ENCODE assay signal across 8 cellular contexts in genomic region chr5:14109041-14109747, GRCh38. TPM values are rescaled to one million over a fixed set of nuclear protein-coding genes. Genes with fewer than 3 reads are reported as not detected.
DNase-seq lines count a peak whose midpoint lies in the region; ATAC-seq, FAIRE-seq and TF ChIP-seq lines count a peak whose summit lies in the region.

No MANE protein-coding gene starts in this region.

- H3K4me3 ChIP-seq in DOHH2 (ENCODE audit: low read length) (no peak overlapping the region), GM12878 (peak overlapping the region; percentile 51)

- peaks cover 23% of the 10 kb centered on the region for H3K27me3 ChIP-seq in DOHH2 (ENCODE audit: control insufficient read depth, low read length)
- no peaks in the 10 kb centered on the region for H3K27me3 ChIP-seq in GM12878 (replicated peaks in 1 of 2; ENCODE audit: control insufficient read depth in 2 of 2, insufficient read depth in 2 of 2, low read length in 1 of 2)

- peaks cover 35% of the 10 kb centered on the region for H3K4me1 ChIP-seq in DOHH2 (ENCODE audit: control insufficient read depth, low read length)
- peaks cover 22% of the 10 kb centered on the region for H3K4me1 ChIP-seq in GM12878 (ENCODE audit: control insufficient read depth, insufficient read depth, low read length)

- H3K4me2 ChIP-seq in DOHH2 (ENCODE audit: low read length) = peak overlapping the region; percentile 58
- H3K4me2 ChIP-seq in GM12878 (ENCODE audit: control insufficient read depth, insufficient read depth) = peak overlapping the region; percentile 94

- DNase-seq in GM12878 (ENCODE audit: low read depth, low spot score) (peak; percentile 71), NCI-H524 treated with DMSO at 0.1 percent for 48 hours (lab: John Stamatoyannopoulos, UW) (no peak), HEK293T (ENCODE audit: extremely low spot score) (no peak), NCI-H187 treated with DMSO at 0.1 percent for 48 hours (lab: John Stamatoyannopoulos, UW) (no peak)
- DNase-seq in stimulated activated CD4-positive, alpha-beta T cell treated with anti-CD3 and anti-CD28 coated beads, Interleukin-4, amount 100 ng/mL, for 24 hours = peak; percentile 12

- no peaks in the 10 kb centered on the region for H4K20me1 ChIP-seq in DOHH2 (ENCODE audit: control insufficient read depth, insufficient read depth, low read depth, low read length)
- H4K20me1 ChIP-seq in GM12878 (ENCODE audit: control insufficient read depth, insufficient read depth) = no peaks in the 10 kb centered on the region

- no peaks in the 10 kb centered on the region for H3K79me2 ChIP-seq in DOHH2 (ENCODE audit: control insufficient read depth, low read length)
- H3K79me2 ChIP-seq in GM12878 (ENCODE audit: control insufficient read depth, insufficient read depth, low read length) = no peaks in the 10 kb centered on the region

- H3K27ac ChIP-seq in DOHH2 (ENCODE audit: low read depth, low read length) (no peak overlapping the region), GM12878 (ENCODE audit: control insufficient read depth, insufficient read depth) (peak overlapping the region; percentile 64)

- CTCF ChIA-PET in GM12878 (lab: Yijun Ruan, JAX) (interaction anchor here (0.6 to 7.3 kb wide), 34 partner anchors 11 to 539 kb away, joined by 3 to 137 read pairs (median 6); partner anchors contain the start of gene TRIO), HEK293T (lab: Yijun Ruan, JAX) (interaction anchor here (0.6 to 1.4 kb wide), 8 partner anchors 8 to 832 kb away, joined by 3 to 4 read pairs (median 3); no protein-coding TSS in a partner anchor)

- TF ChIP-seq CTCF in DOHH2 (IDR thresholded peaks at IDR 0.05; ENCODE audit: low read depth, low read length, poor library complexity, severe bottlenecking) = no peak
- TF ChIP-seq CTCF in GM12878 (IDR thresholded peaks at IDR 0.05 in 2 of 3, conservative IDR thresholded peaks at IDR 0.05 in 1 of 3; ENCODE audit: control insufficient read depth in 2 of 3, extremely low read depth in 1 of 3, insufficient read depth in 1 of 3, low read depth in 3 of 3, low read length in 3 of 3) = no peak

- H3K36me3 ChIP-seq in DOHH2 (ENCODE audit: control insufficient read depth, low read length) = no peaks in the 10 kb centered on the region
- H3K36me3 ChIP-seq in GM12878 (ENCODE audit: control insufficient read depth in 2 of 2, insufficient read depth in 2 of 2, low read length in 1 of 2) = no peaks in the 10 kb centered on the region

- peak; percentile 55 to 62; a peak in 3 of 4 replicates for TF ChIP-seq EP300 in GM12878 (IDR thresholded peaks at IDR 0.05; ENCODE audit: borderline replicate concordance in 1 of 2, control insufficient read depth in 1 of 2, low read depth in 2 of 2, low read length in 2 of 2)

- H3K9me3 ChIP-seq in DOHH2 (ENCODE audit: control insufficient read depth, insufficient read depth, low read length) (no peaks in the 10 kb centered on the region), GM12878 (replicated peaks; ENCODE audit: control insufficient read depth, insufficient read depth, low read length) (no peaks in the 10 kb centered on the region; the same call in 2 of the 3 replicates)

- WGBS in GM12878 (ENCODE audit: insufficient coverage, insufficient replicate concordance, low lambda C conversion rate, missing lambda C conversion rate) = 35% methylated on average over 8 of the region's 8 CpGs

- POLR2A ChIA-PET in GM12878 (lab: Charles Lee) (interaction anchor here (0.6 to 1.8 kb wide), 10 partner anchors 33 to 160 kb away, joined by 3 to 14 read pairs (median 6); partner anchors contain the start of gene TRIO), HEK293T (lab: Yijun Ruan, JAX) (no interaction called here)

- SMC1A ChIA-PET in GM12878 (lab: Charles Lee; ENCODE audit: uncharacterized antibody, unreplicated experiment) = interaction anchor here (0.6 to 4.0 kb wide), 38 partner anchors 10 to 759 kb away, joined by 3 to 81 read pairs (median 5); partner anchors contain the start of gene TRIO

- in situ Hi-C loops in GM12878 (cut with MboI) = loop anchor here (5.0 kb wide), 2 partner anchors 103 to 158 kb away; no protein-coding TSS in a partner anchor

- no peak for FAIRE-seq in GM12878 (lab: Jason Lieb, UNC)

- no peak for TF ChIP-seq RAD21 in GM12878 (IDR thresholded peaks at IDR 0.05; ENCODE audit: insufficient read depth, low read depth, low read length)

- no peaks in the 10 kb centered on the region for H3F3A ChIP-seq in DOHH2 (ENCODE audit: control insufficient read depth, insufficient read depth)

- peak overlapping the region; percentile 36; the same call in 1 of the 2 replicates for H3K9ac ChIP-seq in GM12878 (ENCODE audit: control insufficient read depth, insufficient read depth, low read length)

- TSS peak; percentile 88 for BruUV-seq in GM12878 (replicated peaks; lab: Mats Ljungman, UMichigan)

- no peak for TF ChIP-seq POLR2A in GM12878 (IDR thresholded peaks at IDR 0.05; ENCODE audit: low read depth, low read length)

- no peaks in the 10 kb centered on the region for H3K9me2 ChIP-seq in DOHH2 (replicated peaks; ENCODE audit: control insufficient read depth, low read length)

- RAD21 ChIA-PET in GM12878 (lab: Charles Lee; ENCODE audit: unreplicated experiment) = interaction anchor here (0.6 to 5.1 kb wide), 30 partner anchors 11 to 221 kb away, joined by 3 to 52 read pairs (median 6); no protein-coding TSS in a partner anchor

- ATAC-seq in GM19438 (IDR thresholded peaks at IDR 0.05; ENCODE audit: low read depth, unreplicated experiment) = peak; percentile 87
- ATAC-seq in HG03354 (IDR thresholded peaks at IDR 0.05; ENCODE audit: poor library complexity, severe bottlenecking, unreplicated experiment) = peak; percentile 90
- ATAC-seq in GM12878 = peak; percentile 91

- peak overlapping the region; percentile 93 for H2AFZ ChIP-seq in GM12878 (ENCODE audit: control insufficient read depth, low read depth, low read length)

- intact Hi-C loops in GM12878 (cut with micrococcal nuclease; ENCODE audit: unreplicated experiment) = loop anchor here (1.0 kb wide), 1 partner anchor 33 kb away; no protein-coding TSS in a partner anchor

TF ChIP-seq in GM12878, 131 proteins besides CTCF, POLR2A, EP300 and RAD21 (continues in another document):
- TF ChIP-seq E2F8 (IDR thresholded peaks at IDR 0.05; ENCODE audit: low read depth, partially characterized antibody) (no peak), MEF2A (IDR thresholded peaks at IDR 0.05; ENCODE audit: insufficient read depth, low read depth, low read length) (no peak)

TF ChIP-seq in HEK293T, 16 proteins besides CTCF, POLR2A, EP300 and RAD21:
- TF ChIP-seq BHLHE40 (IDR thresholded peaks at IDR 0.05; ENCODE audit: borderline replicate concordance) (no peak), SUZ12 (IDR thresholded peaks at IDR 0.05) (no peak), FOXK2 (IDR thresholded peaks at IDR 0.05) (no peak), HDGF (IDR thresholded peaks at IDR 0.05; ENCODE audit: borderline replicate concordance) (no peak), FOXA1 (IDR thresholded peaks at IDR 0.05) (no peak), FOXM1 (IDR thresholded peaks at IDR 0.05; ENCODE audit: borderline replicate concordance) (no peak), ARNT (IDR thresholded peaks at IDR 0.05) (no peak), LEF1 (IDR thresholded peaks at IDR 0.05; ENCODE audit: borderline replicate concordance) (no peak)

RNA-seq across cellular contexts. Expression of gene TRIO, which starts 33.9 kb away (rescaled TPM):
- total RNA-seq in GM12878 (2013; cell fraction: nucleolus; rRNA removed) = 1,689 and 1,819 TPM in 2 replicates
- total RNA-seq in GM12878 (2014; rRNA removed) (49.0 and 50.6 TPM in 2 replicates), GM12878 (2014; rRNA removed; fragmentation: Illumina TruSeq; extraction: Trizol) (48.9 and 56.3 TPM in 2 replicates), GM12878 (2021) (87.3 and 96.4 TPM in 2 replicates)
- 62.6 TPM for polyA plus RNA-seq in GM12878 (2011; ENCODE audit: low read depth)
- polyA plus RNA-seq in GM12878 (2011; rRNA removed) (67.6 and 71.9 TPM in 2 replicates), GM12878 (2014; fragmentation: Illumina TruSeq; extraction: Trizol) (41.3 and 57.2 TPM in 2 replicates), GM12878 (2014; fragmentation: Nextera tagmentation; extraction: Ambion mirVana) (1 to 10 TPM; 5.1 to 5.8 TPM), GM12878 (2014; rRNA removed) (40.2 and 49.4 TPM in 2 replicates), GM12878 (2016; fragmentation: Nextera tagmentation; extraction: Ambion mirVana) (10 to 100 TPM in 1 of 2 experiments, 1 to 10 TPM in 1; 10.0 to 11.2 TPM)
- polyA plus RNA-seq in GM12878 (2011; cell fraction: cytosol; rRNA removed) = 46.8 and 51.7 TPM in 2 replicates
- polyA plus RNA-seq in GM12878 (2011; cell fraction: nucleus; rRNA removed) = 366 and 390 TPM in 2 replicates
- polyA plus RNA-seq in GM12878 (2012) = 54.9 and 67.5 TPM in 2 replicates
- 414 and 436 TPM in 2 replicates for polyA minus RNA-seq in GM12878 (2011; rRNA and poly(A)+ RNA removed)
- 45.6 and 49.8 TPM in 2 replicates for polyA minus RNA-seq in GM12878 (2011; cell fraction: cytosol; rRNA and poly(A)+ RNA removed)
- polyA minus RNA-seq in GM12878 (2011; cell fraction: nucleus; rRNA and poly(A)+ RNA removed) = 344 and 514 TPM in 2 replicates

Comparison
In these comparisons a context has a peak if more than half of its experiments do, and no peak if none do; other contexts are left out.
1. DNase-seq: peak in GM12878 (single experiment) and stimulated activated CD4-positive, alpha-beta T cell treated with anti-CD3 and anti-CD28 coated beads, Interleukin-4, amount 100 ng/mL, for 24 hours (single experiment); none in NCI-H524 treated with DMSO at 0.1 percent for 48 hours (single experiment), HEK293T (single experiment) and NCI-H187 treated with DMSO at 0.1 percent for 48 hours (single experiment).
2. Peak in every context shown above with its lines, with median percentiles within 50 percentile points of each other: ATAC-seq.